15 cellular contexts compared by ENCODE assay signal in genomic region chr4:69718376-69719293, GRCh38. TPM values are rescaled to one million over a fixed set of nuclear protein-coding genes. Genes with fewer than 3 reads are reported as not detected.
DNase-seq lines count a peak whose midpoint lies in the region; ATAC-seq, FAIRE-seq and TF ChIP-seq lines count a peak whose summit lies in the region.
"Had no signal": no experiment of that assay in that cellular context is flagged by ENCODE, and none has a peak within 500 bp of the region (broad histone marks: within the 10 kb centered on the region; RNA-seq: fewer than 3 reads in every experiment).

No MANE protein-coding gene starts in this region.

- in situ Hi-C loops in K562 (cut with MboI), result no loop called here

- POLR2A ChIA-PET in K562 (lab: Yijun Ruan, JAX), result no interaction called here

- TF ChIP-seq EP300 in K562 (IDR thresholded peaks at IDR 0.05; ENCODE audit: low read length), result no peak

- no peak overlapping the region for H3K9ac ChIP-seq in K562 (ENCODE audit: insufficient read depth in 1 of 2, low read depth in 2 of 2, low read length in 2 of 2)

- ATAC-seq in K562 (no peak), HG02571 (IDR thresholded peaks at IDR 0.05; ENCODE audit: unreplicated experiment) (no peak)

- WGBS in K562 (ENCODE audit: insufficient coverage, low coverage, missing lambda C conversion rate), result 0% methylated on average over 4 of the region's 4 CpGs

- intact Hi-C loops in K562 (cut with micrococcal nuclease), result no loop called here

- TF ChIP-seq RAD21 in K562 (CRISPR knock-in tag; conservative IDR thresholded peaks at IDR 0.05 in 1 of 2, IDR thresholded peaks at IDR 0.05 in 1 of 2), result no peak

- H3K9me1 ChIP-seq in K562 (ENCODE audit: control insufficient read depth, insufficient read depth, low read length), result no peaks in the 10 kb centered on the region

- TF ChIP-seq POLR2A in K562 (conservative IDR thresholded peaks at IDR 0.05), result no peak

- no peak for FAIRE-seq in K562 (lab: Jason Lieb, UNC)

- no peak overlapping the region for H3K4me2 ChIP-seq in K562 (ENCODE audit: insufficient read depth, low read length)

- no peak for TF ChIP-seq CTCF in K562 (IDR thresholded peaks at IDR 0.05 in 2 of 3, conservative IDR thresholded peaks at IDR 0.05 in 1 of 3; ENCODE audit: insufficient read depth in 2 of 3, low read depth in 1 of 3, low read length in 3 of 3)

- H3K4me3 ChIP-seq in K562, result no peak overlapping the region
- no peak overlapping the region for H3K4me3 ChIP-seq in effector memory CD4-positive, alpha-beta T cell (ENCODE audit: insufficient read depth, low read depth, low read length, poor library complexity, severe bottlenecking)
- H3K4me3 ChIP-seq: uterus had no signal

- H2AFZ ChIP-seq in K562 (ENCODE audit: low read depth, low read length), result no peak overlapping the region

- H3K36me3 ChIP-seq in K562 (ENCODE audit: control insufficient read depth, insufficient read depth, low read length), result no peaks in the 10 kb centered on the region
- no peaks in the 10 kb centered on the region for H3K36me3 ChIP-seq in effector memory CD4-positive, alpha-beta T cell (ENCODE audit: control insufficient read depth, insufficient read depth, low read length)
- H3K36me3 ChIP-seq: uterus had no signal

- H3K9me3 ChIP-seq in K562 (replicated peaks; ENCODE audit: control insufficient read depth, insufficient read depth, low read depth, low read length), result no peaks in the 10 kb centered on the region
- no peaks in the 10 kb centered on the region for H3K9me3 ChIP-seq in effector memory CD4-positive, alpha-beta T cell (ENCODE audit: control insufficient read depth, low read length)
- H3K9me3 ChIP-seq: uterus had no signal

- no peaks in the 10 kb centered on the region for H3K27me3 ChIP-seq in K562 (ENCODE audit: control insufficient read depth in 2 of 2, insufficient read depth in 2 of 2, low read length in 2 of 2)
- no peaks in the 10 kb centered on the region for H3K27me3 ChIP-seq in effector memory CD4-positive, alpha-beta T cell (replicated peaks; ENCODE audit: control insufficient read depth, insufficient read depth, low read length, poor library complexity, severe bottlenecking)
- H3K27me3 ChIP-seq: uterus had no signal

- CTCF ChIA-PET in K562 (lab: Yijun Ruan, JAX; ENCODE audit: low intra/inter-chr PET ratio), result no interaction called here

- peak; percentile 64 for DNase-seq in CD1c-positive myeloid dendritic cell (ENCODE audit: extremely low spot score)
- DNase-seq in NAMALWA (ENCODE audit: low spot score), result peak; percentile 9
- DNase-seq in K562 (ENCODE audit: extremely low read depth in 1 of 4, low spot score in 3 of 4), result no peak
- peak; percentile 6 for DNase-seq in kidney glomerular epithelial cell (lab: John Stamatoyannopoulos, UW)
- DNase-seq in effector memory CD4-positive, alpha-beta T cell, result no peak
- no peak for DNase-seq in stimulated activated CD4-positive, alpha-beta T cell treated with anti-CD3 and anti-CD28 coated beads, Interleukin-4, amount 100 ng/mL, for 1 hour
- DNase-seq in activated T-cell treated with anti-CD3 and anti-CD28 coated beads for 4 hours, result no peak
- DNase-seq: activated gamma-delta T cell treated with Interleukin-2 at 50 U/mL for 16 hours; central memory CD4-positive, alpha-beta T cell; DND-41; H9; stimulated activated CD4-positive, alpha-beta T cell treated with anti-CD3 and anti-CD28 coated beads, Interleukin-12 subunit alpha, Interleukin-12 subunit beta, amount 100 ng/mL, for 4 hours; SW 1271; uterus had no signal

- no peaks in the 10 kb centered on the region for H4K20me1 ChIP-seq in K562 (replicated peaks; ENCODE audit: control insufficient read depth, insufficient read depth, low read length)

- BruUV-seq in K562 (replicated peaks; lab: Mats Ljungman, UMichigan), result no TSS peak

- no peaks in the 10 kb centered on the region for H3K4me1 ChIP-seq in K562 (replicated peaks in 1 of 2; ENCODE audit: control insufficient read depth in 2 of 2, insufficient read depth in 2 of 2, low read length in 2 of 2)
- H3K4me1 ChIP-seq in effector memory CD4-positive, alpha-beta T cell (ENCODE audit: control insufficient read depth, insufficient read depth, low read length, poor library complexity, severe bottlenecking), result no peaks in the 10 kb centered on the region
- H3K4me1 ChIP-seq: uterus had no signal

- H3K79me2 ChIP-seq in K562 (ENCODE audit: control insufficient read depth, insufficient read depth, low read length), result no peaks in the 10 kb centered on the region

- H3K27ac ChIP-seq in K562 (ENCODE audit: extremely low read depth, low read depth, low read length), result no peak overlapping the region
- H3K27ac ChIP-seq in effector memory CD4-positive, alpha-beta T cell (ENCODE audit: insufficient read depth, low read length, poor library complexity, severe bottlenecking), result no peak overlapping the region
- H3K27ac ChIP-seq: uterus had no signal

TF ChIP-seq in K562, 482 proteins besides CTCF, POLR2A, EP300 and RAD21:
- peak; percentile 16; the same call in 1 of the 2 replicates for TF ChIP-seq NFIC (IDR thresholded peaks at IDR 0.05)
- no peak for TF ChIP-seq RBFOX2 (IDR thresholded peaks at IDR 0.05; ENCODE audit: low read depth, low read length)
- no peak for TF ChIP-seq NFE2 (IDR thresholded peaks at IDR 0.05; ENCODE audit: low read depth)
- TF ChIP-seq GTF2A2 (tag; IDR thresholded peaks at IDR 0.05), result no peak

RNA-seq across cellular contexts. Expression of gene SULT1B1, which starts 41.8 kb away (rescaled TPM):
- total RNA-seq in K562 (2011; cell fraction: chromatin; rRNA removed; ENCODE audit: low replicate concordance), result 0.19 TPM in 1 of 2 replicates, not detected in the other
- total RNA-seq in K562 (2011; cell fraction: nucleolus; rRNA removed), result not detected in 2 replicates
- total RNA-seq in K562 (2011; cell fraction: nucleoplasm; rRNA removed), result 0.07 TPM in 1 of 2 replicates, not detected in the other
- total RNA-seq in K562 (2014; rRNA removed) (not detected in 2 replicates), K562 (2014; rRNA removed; fragmentation: Illumina TruSeq; extraction: Trizol) (under 0.01 TPM in 1 of 2 replicates, not detected in the other), K562 (2015; rRNA removed; fragmentation: Illumina TruSeq; extraction: Trizol) (not detected in 2 replicates), K562 (2021) (0.04 TPM in 1 of 2 replicates, not detected in the other)
- polyA plus RNA-seq in K562 (2011; rRNA removed) (0.01 TPM in 1 of 2 replicates, not detected in the other), K562 (2014; fragmentation: Illumina TruSeq; extraction: Trizol) (not detected in 2 replicates), K562 (2014; fragmentation: Nextera tagmentation; extraction: Ambion mirVana) (not detected), K562 (2014; rRNA removed) (not detected in 2 replicates)
- under 0.01 and 0.01 TPM in 2 replicates for polyA plus RNA-seq in K562 (2011; cell fraction: cytosol; rRNA removed)
- polyA plus RNA-seq in K562 (2011; cell fraction: nucleus; rRNA removed), result not detected in 2 replicates
- not detected in 2 replicates for polyA plus RNA-seq in K562 (2012)
- not detected in 2 replicates for polyA minus RNA-seq in K562 (2011; rRNA and poly(A)+ RNA removed)
- not detected in 2 replicates for polyA minus RNA-seq in K562 (2011; cell fraction: cytosol; rRNA and poly(A)+ RNA removed)
- polyA minus RNA-seq in K562 (2011; cell fraction: nucleus; rRNA and poly(A)+ RNA removed), result not detected in 2 replicates
- total RNA-seq: H9 had no signal

Comparison
In these comparisons a context has a peak if more than half of its experiments do, and no peak if none do; other contexts are left out.
1. DNase-seq: peak in CD1c-positive myeloid dendritic cell (single experiment), NAMALWA (single experiment) and kidney glomerular epithelial cell (single experiment); none in K562 (0 of 4), effector memory CD4-positive, alpha-beta T cell (0 of 3), stimulated activated CD4-positive, alpha-beta T cell treated with anti-CD3 and anti-CD28 coated beads, Interleukin-4, amount 100 ng/mL, for 1 hour (single experiment) and activated T-cell treated with anti-CD3 and anti-CD28 coated beads for 4 hours (single experiment).